ENCODE assay signal across 30 cellular contexts in the genomic region with DNA sequence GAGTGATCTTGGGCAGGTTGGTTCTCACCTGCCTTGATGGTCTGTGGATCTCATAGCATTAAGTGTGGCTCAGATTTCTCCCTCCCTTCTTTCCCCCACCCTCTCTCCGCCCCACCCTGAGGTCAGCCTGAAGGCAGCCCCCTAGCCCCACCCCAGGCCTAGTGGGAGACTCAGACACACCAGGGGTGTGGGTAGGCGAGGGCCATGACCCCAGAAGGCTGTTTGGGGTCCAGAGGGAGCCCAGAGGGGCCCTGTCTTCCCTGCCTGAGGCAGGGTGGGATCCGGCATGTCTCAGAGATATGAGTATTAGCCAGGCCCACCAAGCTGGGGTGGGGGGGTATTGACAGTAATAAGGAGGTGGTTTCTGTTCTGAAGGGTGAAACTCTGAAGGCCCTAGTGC.
"Had no signal": no experiment of that assay in that cellular context is flagged by ENCODE, and none has a peak within 500 bp of the region (broad histone marks: within the 10 kb centered on the region; RNA-seq: fewer than 3 reads in every experiment).

No MANE protein-coding gene starts in this region.

- H3K4me1 ChIP-seq: prostate gland, thyroid gland, upper lobe of left lung had no signal

- H3K4me1 Mint-ChIP-seq: activated CD4-positive, alpha-beta T cell treated with anti-CD3 and anti-CD28 coated beads, Interleukin-2, amount 10 ng/mL, durations not matched to agents 24 days and 14 days; activated naive CD8-positive, alpha-beta T cell treated with anti-CD3 and anti-CD28 coated beads for 36 hours; stimulated activated effector memory CD8-positive, alpha-beta T cell treated with anti-CD3 and anti-CD28 coated beads, Interleukin-12 subunit alpha, Interleukin-12 subunit beta, amount 100 ng/mL, for 72 hours had no signal

- FAIRE-seq: endothelial cell of umbilical vein, small intestine had no signal

- H3K36me3 Mint-ChIP-seq: activated CD4-positive, alpha-beta memory T cell treated with anti-CD3 and anti-CD28 coated beads for 36 hours; activated naive CD8-positive, alpha-beta T cell treated with anti-CD3 and anti-CD28 coated beads for 36 hours had no signal

- H3K27ac ChIP-seq: adrenal gland, heart left ventricle, prostate gland, stomach, thyroid gland, upper lobe of left lung had no signal

- H3K4me3 ChIP-seq: adrenal gland, ascending aorta, heart left ventricle, lung, prostate gland, stomach, thyroid gland, upper lobe of left lung had no signal

- H3K27me3 ChIP-seq: adrenal gland, ascending aorta, heart left ventricle, stomach, thyroid gland, upper lobe of left lung had no signal

- H3K27me3 Mint-ChIP-seq: activated CD4-positive, alpha-beta memory T cell treated with anti-CD3 and anti-CD28 coated beads for 36 hours; activated CD4-positive, alpha-beta T cell treated with anti-CD3 and anti-CD28 coated beads, Interleukin-2, amount 10 ng/mL, durations not matched to agents 24 days and 14 days; activated naive CD8-positive, alpha-beta T cell treated with anti-CD3 and anti-CD28 coated beads for 36 hours had no signal

- H3K9me3 ChIP-seq: adrenal gland, ascending aorta, heart left ventricle, prostate gland, stomach, thyroid gland, upper lobe of left lung had no signal

- H3K9me3 Mint-ChIP-seq: activated CD4-positive, alpha-beta memory T cell treated with anti-CD3 and anti-CD28 coated beads for 36 hours; activated CD4-positive, alpha-beta T cell treated with anti-CD3 and anti-CD28 coated beads, Interleukin-2, amount 10 ng/mL, durations not matched to agents 24 days and 14 days; activated naive CD4-positive, alpha-beta T cell treated with anti-CD3 and anti-CD28 coated beads for 36 hours; activated naive CD8-positive, alpha-beta T cell treated with anti-CD3 and anti-CD28 coated beads for 36 hours; activated T-helper 1 cell treated with anti-CD3 and anti-CD28 coated beads, Interleukin-12 subunit alpha, Interleukin-12 subunit beta, Interleukin-2, Interleukin-4 antibody, amounts not matched to agents 30 ng/mL and 10 ng/mL and 1 ng/mL, durations not matched to agents 14 hours and 24 hours and 36 hours; stimulated activated effector memory CD8-positive, alpha-beta T cell treated with anti-CD3 and anti-CD28 coated beads, Interleukin-12 subunit alpha, Interleukin-12 subunit beta, amount 100 ng/mL, for 72 hours; T-helper 1 cell treated with Interleukin-12 subunit alpha and Interleukin-12 subunit beta and Interleukin-4 antibody, amounts not matched to agents 30 μg/mL and 1 μg/mL, for 36 hours had no signal

- H3K4me3 Mint-ChIP-seq: activated CD4-positive, alpha-beta memory T cell treated with anti-CD3 and anti-CD28 coated beads for 36 hours; activated CD4-positive, alpha-beta T cell treated with anti-CD3 and anti-CD28 coated beads, Interleukin-2, amount 10 ng/mL, durations not matched to agents 24 days and 14 days; activated naive CD4-positive, alpha-beta T cell treated with anti-CD3 and anti-CD28 coated beads for 36 hours; activated naive CD8-positive, alpha-beta T cell treated with anti-CD3 and anti-CD28 coated beads for 36 hours; activated T-helper 1 cell treated with anti-CD3 and anti-CD28 coated beads, Interleukin-12 subunit alpha, Interleukin-12 subunit beta, Interleukin-2, Interleukin-4 antibody, amounts not matched to agents 30 ng/mL and 10 ng/mL and 1 ng/mL, durations not matched to agents 14 hours and 24 hours and 36 hours; stimulated activated effector memory CD8-positive, alpha-beta T cell treated with anti-CD3 and anti-CD28 coated beads, Interleukin-12 subunit alpha, Interleukin-12 subunit beta, amount 100 ng/mL, for 72 hours; T-helper 1 cell treated with Interleukin-12 subunit alpha and Interleukin-12 subunit beta and Interleukin-4 antibody, amounts not matched to agents 30 μg/mL and 1 μg/mL, for 36 hours had no signal

- H3K27ac Mint-ChIP-seq: activated CD4-positive, alpha-beta memory T cell treated with anti-CD3 and anti-CD28 coated beads for 36 hours; activated CD4-positive, alpha-beta T cell treated with anti-CD3 and anti-CD28 coated beads, Interleukin-2, amount 10 ng/mL, durations not matched to agents 24 days and 14 days; activated naive CD4-positive, alpha-beta T cell treated with anti-CD3 and anti-CD28 coated beads for 36 hours; activated naive CD8-positive, alpha-beta T cell treated with anti-CD3 and anti-CD28 coated beads for 36 hours; activated T-helper 1 cell treated with anti-CD3 and anti-CD28 coated beads, Interleukin-12 subunit alpha, Interleukin-12 subunit beta, Interleukin-2, Interleukin-4 antibody, amounts not matched to agents 30 ng/mL and 10 ng/mL and 1 ng/mL, durations not matched to agents 14 hours and 24 hours and 36 hours; stimulated activated effector memory CD8-positive, alpha-beta T cell treated with anti-CD3 and anti-CD28 coated beads, Interleukin-12 subunit alpha, Interleukin-12 subunit beta, amount 100 ng/mL, for 72 hours; T-helper 1 cell treated with Interleukin-12 subunit alpha and Interleukin-12 subunit beta and Interleukin-4 antibody, amounts not matched to agents 30 μg/mL and 1 μg/mL, for 36 hours had no signal

- H3K36me3 ChIP-seq: adrenal gland, ascending aorta, heart left ventricle, prostate gland, stomach, thyroid gland, upper lobe of left lung had no signal

- ATAC-seq: heart left ventricle; left lobe of liver; sciatic nerve; stimulated activated effector memory CD8-positive, alpha-beta T cell treated with anti-CD3 and anti-CD28 coated beads, Interleukin-12 subunit alpha, Interleukin-12 subunit beta, amount 100 ng/mL, for 72 hours had no signal

- DNase-seq: activated CD4-positive, alpha-beta memory T cell treated with anti-CD3 and anti-CD28 coated beads for 36 hours; activated CD4-positive, alpha-beta T cell treated with anti-CD3 and anti-CD28 coated beads, Interleukin-2, amount 10 ng/mL, durations not matched to agents 24 days and 14 days; activated CD4-positive, CD25-positive, alpha-beta regulatory T cell treated with anti-CD3 and anti-CD28 coated beads, Interleukin-2, amount 50 U/mL, for 72 hours; activated CD8-positive, alpha-beta memory T cell treated with anti-CD3 and anti-CD28 coated beads, Interleukin-2, amount 50 U/mL, for 4 hours; activated effector memory CD4-positive, alpha-beta T cell treated with anti-CD3 and anti-CD28 coated beads, Interleukin-2, amount 50 U/mL, for 16 hours; activated naive CD4-positive, alpha-beta T cell treated with anti-CD3 and anti-CD28 coated beads for 36 hours; activated naive CD8-positive, alpha-beta T cell treated with anti-CD3 and anti-CD28 coated beads for 36 hours; activated T-cell treated with anti-CD3 and anti-CD28 coated beads, Interleukin-2, amount 50 U/mL, for 1 hour; adrenal gland; caudate nucleus; foreskin fibroblast; hypothalamus; kidney glomerular epithelial cell; retina; small intestine; stimulated activated CD4-positive, alpha-beta T cell treated with anti-CD3 and anti-CD28 coated beads, Interleukin-4, amount 100 ng/mL, for 24 hours; stomach; T-helper 9 cell; thyroid gland; upper lobe of left lung had no signal
